ENCODE assay signal across 8 cellular contexts in the genomic region with DNA sequence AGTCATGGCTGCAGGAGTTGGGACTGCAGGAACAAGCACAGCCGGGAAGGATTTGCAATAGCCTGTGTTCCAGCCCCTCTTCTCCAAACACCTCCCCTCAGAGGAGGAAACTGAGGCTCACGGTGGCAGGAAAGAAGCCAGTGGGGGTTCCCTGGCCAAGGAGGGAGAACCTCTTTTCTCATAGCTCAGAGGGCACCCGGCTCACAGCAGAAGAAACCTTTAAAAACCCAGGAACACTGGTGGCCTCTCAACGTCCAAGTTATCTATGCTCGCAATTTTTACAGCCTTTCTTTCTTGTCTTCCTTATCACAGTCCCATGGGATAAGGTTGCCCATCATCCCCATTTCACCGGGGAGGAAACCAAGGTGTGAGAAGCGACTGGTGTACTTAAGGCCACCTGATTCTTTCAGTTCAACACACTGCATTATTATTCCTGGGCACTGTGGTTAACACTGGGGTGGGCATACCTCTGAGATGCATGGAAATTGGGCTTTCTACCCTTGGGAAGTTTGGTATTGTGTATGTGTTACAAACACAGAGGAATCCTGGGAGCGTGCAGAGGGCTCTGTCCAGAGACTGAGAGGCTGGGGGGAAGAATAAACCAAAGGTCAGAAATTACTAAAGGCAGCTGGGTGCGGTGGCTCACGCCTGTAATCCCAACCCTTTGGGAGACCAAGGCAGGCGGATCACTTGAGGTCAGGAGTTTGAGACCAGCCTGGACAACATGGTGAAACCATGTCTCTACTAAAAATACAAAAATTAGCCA.
DNase-seq lines count a peak whose midpoint lies in the region; ATAC-seq and FAIRE-seq lines count a peak whose summit lies in the region.

No MANE protein-coding gene starts in this region.

- peaks cover 7% of the 10 kb centered on the region for H3K4me1 Mint-ChIP-seq in activated naive CD8-positive, alpha-beta T cell treated with anti-CD3 and anti-CD28 coated beads, Interleukin-2, amount 50 U/mL, for 24 hours
- peaks cover 19% of the 10 kb centered on the region for H3K4me1 Mint-ChIP-seq in stimulated activated memory B cell treated with anti-CD40 and anti-IgM and Interleukin-4, amounts not matched to agents 10 μg/mL and 1 μg/mL and 100 μg/mL, for 72 hours

- H3K27me3 Mint-ChIP-seq in activated naive CD8-positive, alpha-beta T cell treated with anti-CD3 and anti-CD28 coated beads, Interleukin-2, amount 50 U/mL, for 24 hours, result peaks cover 4% of the 10 kb centered on the region
- H3K27me3 Mint-ChIP-seq in stimulated activated memory B cell treated with anti-CD40 and anti-IgM and Interleukin-4, amounts not matched to agents 10 μg/mL and 1 μg/mL and 100 μg/mL, for 72 hours, result peaks cover 37% of the 10 kb centered on the region

- H3K9me3 Mint-ChIP-seq in activated naive CD8-positive, alpha-beta T cell treated with anti-CD3 and anti-CD28 coated beads, Interleukin-2, amount 50 U/mL, for 24 hours, result no peaks in the 10 kb centered on the region
- H3K9me3 Mint-ChIP-seq in stimulated activated memory B cell treated with anti-CD40 and anti-IgM and Interleukin-4, amounts not matched to agents 10 μg/mL and 1 μg/mL and 100 μg/mL, for 72 hours, result no peaks in the 10 kb centered on the region

- ATAC-seq in activated naive CD8-positive, alpha-beta T cell treated with anti-CD3 and anti-CD28 coated beads, Interleukin-2, amount 50 U/mL, for 24 hours, result no peak
- ATAC-seq in stimulated activated memory B cell treated with anti-CD40 and anti-IgM and Interleukin-4, amounts not matched to agents 10 μg/mL and 1 μg/mL and 100 μg/mL, for 72 hours, result no peak
- no peak for ATAC-seq in GM21786 (IDR thresholded peaks at IDR 0.05; ENCODE audit: unreplicated experiment)
- ATAC-seq in GM18511 (IDR thresholded peaks at IDR 0.05; ENCODE audit: unreplicated experiment), result no peak
- ATAC-seq in HG02678 (IDR thresholded peaks at IDR 0.05; ENCODE audit: unreplicated experiment), result no peak

- peak overlapping the region; percentile 79 for H3K4me3 Mint-ChIP-seq in activated naive CD8-positive, alpha-beta T cell treated with anti-CD3 and anti-CD28 coated beads, Interleukin-2, amount 50 U/mL, for 24 hours
- peak overlapping the region; percentile 92 for H3K4me3 Mint-ChIP-seq in stimulated activated memory B cell treated with anti-CD40 and anti-IgM and Interleukin-4, amounts not matched to agents 10 μg/mL and 1 μg/mL and 100 μg/mL, for 72 hours

- peak; percentile 76 for FAIRE-seq in HTR-8/SVneo (lab: Jason Lieb, UNC)

- no peak overlapping the region for H3K27ac Mint-ChIP-seq in activated naive CD8-positive, alpha-beta T cell treated with anti-CD3 and anti-CD28 coated beads, Interleukin-2, amount 50 U/mL, for 24 hours
- H3K27ac Mint-ChIP-seq in stimulated activated memory B cell treated with anti-CD40 and anti-IgM and Interleukin-4, amounts not matched to agents 10 μg/mL and 1 μg/mL and 100 μg/mL, for 72 hours, result peak overlapping the region; percentile 91

- H3K36me3 Mint-ChIP-seq in activated naive CD8-positive, alpha-beta T cell treated with anti-CD3 and anti-CD28 coated beads, Interleukin-2, amount 50 U/mL, for 24 hours (ENCODE audit: low read depth), result no peaks in the 10 kb centered on the region
- H3K36me3 Mint-ChIP-seq in stimulated activated memory B cell treated with anti-CD40 and anti-IgM and Interleukin-4, amounts not matched to agents 10 μg/mL and 1 μg/mL and 100 μg/mL, for 72 hours, result peaks cover 8% of the 10 kb centered on the region

- DNase-seq in HTR-8/SVneo (ENCODE audit: insufficient read length, low spot score) (no peak), iris pigment epithelial cell (ENCODE audit: low read depth) (peak; percentile 37), NCI-H524 treated with DMSO at 0.1 percent for 48 hours (lab: John Stamatoyannopoulos, UW) (no peak)
- DNase-seq in activated naive CD8-positive, alpha-beta T cell treated with anti-CD3 and anti-CD28 coated beads, Interleukin-2, amount 50 U/mL, for 24 hours, result no peak
